In genomic region chr14:21093769-21094681, GRCh38 we compare ENCODE assay signal across 7 cellular contexts. TPM values are rescaled to one million over a fixed set of nuclear protein-coding genes. Genes with fewer than 3 reads are reported as not detected.
DNase-seq lines count a peak whose midpoint lies in the region; ATAC-seq and TF ChIP-seq lines count a peak whose summit lies in the region.
"Had no signal": no experiment of that assay in that cellular context is flagged by ENCODE, and none has a peak within 500 bp of the region (broad histone marks: within the 10 kb centered on the region; RNA-seq: fewer than 3 reads in every experiment).

No MANE protein-coding gene starts in this region.

- H3K27me3 ChIP-seq in psoas muscle (ENCODE audit: insufficient read depth in 3 of 3, low read length in 2 of 3), result no peaks in the 10 kb centered on the region

- H3K4me3 ChIP-seq in cardiac fibroblast (replicated peaks in 1 of 2; ENCODE audit: low read depth in 2 of 2, low read length in 2 of 2) (no peak overlapping the region), psoas muscle (no peak overlapping the region)
- H3K4me3 ChIP-seq: skin epidermis had no signal

- peaks cover 7% of the 10 kb centered on the region for H3K4me1 ChIP-seq in psoas muscle

- WGBS in psoas muscle, 3 donors, result 46 to 63% (median 53%) methylated on average over 7 of the region's 7 CpGs

- DNase-seq in NCI-H1417 treated with DMSO at 0.1 percent for 48 hours (lab: John Stamatoyannopoulos, UW) (peak; percentile 46), cardiac fibroblast (ENCODE audit: low read depth in 2 of 2) (no peak), psoas muscle (no peak), germinal center (ENCODE audit: low spot score) (no peak)
- DNase-seq: SW 1271 had no signal

- H3K36me3 ChIP-seq in psoas muscle (ENCODE audit: insufficient read depth in 1 of 2, low read depth in 1 of 2), result peaks cover 0 to 39% of the 10 kb centered on the region in 2 donors

- TF ChIP-seq CTCF in cardiac fibroblast (IDR thresholded peaks at IDR 0.05; ENCODE audit: low read depth, low read length), result peak; percentile 5
- peak; percentile 4 for TF ChIP-seq CTCF in psoas muscle (IDR thresholded peaks at IDR 0.05)

- no peak overlapping the region for H3K27ac ChIP-seq in psoas muscle

- intact Hi-C loops in psoas muscle (cut with DNase I), result loop anchor here in 1 of 2 donors (5.0 to 10.0 kb wide), 2 partner anchors 77 to 409 kb away; partner anchors contain the start of genes ANG and RNASE4

- ATAC-seq in psoas muscle (no peak), HG02840 (IDR thresholded peaks at IDR 0.05; ENCODE audit: low FRiP score, unreplicated experiment) (no peak)

- no peaks in the 10 kb centered on the region for H3K9me3 ChIP-seq in psoas muscle

RNA-seq across cellular contexts. Expression of gene ZNF219, which starts 4.4 kb away (rescaled TPM):
- 10 to 100 TPM; 13.9 to 28.5 (median 22.9) TPM for total RNA-seq in psoas muscle
- polyA plus RNA-seq in psoas muscle, result 10 to 100 TPM; 32.2 to 38.1 (median 35.4) TPM

RNA-seq across cellular contexts. Expression of gene TMEM253, which starts 6.8 kb away (rescaled TPM):
- total RNA-seq in psoas muscle, result under 1 TPM in 2 of 4 donors, not detected in 2; 0.17 TPM
- polyA plus RNA-seq in psoas muscle, result under 1 TPM; 0.10 to 0.29 (median 0.27) TPM

RNA-seq across cellular contexts. Expression of gene ARHGEF40, which starts 23.9 kb away (rescaled TPM):
- 10 to 100 TPM in 3 of 4 donors, 1 to 10 TPM in 1; 9.8 to 18.7 (median 12.6) TPM for total RNA-seq in psoas muscle
- polyA plus RNA-seq in psoas muscle, result 10 to 100 TPM in 1 of 3 donors, 1 to 10 TPM in 2; 6.8 to 10.1 (median 7.3) TPM

RNA-seq across cellular contexts. Expression of gene RNASE8, which starts 36.4 kb away (rescaled TPM):
- not detected for total RNA-seq in psoas muscle
- not detected for polyA plus RNA-seq in psoas muscle

RNA-seq across cellular contexts. Expression of gene RNASE7, which starts 51.9 kb away (rescaled TPM):
- under 1 TPM; 0.15 to 0.43 (median 0.28) TPM for total RNA-seq in psoas muscle
- 1 to 10 TPM in 1 of 3 donors, under 1 TPM in 1, not detected in 1; 0.73 to 1.9 TPM for polyA plus RNA-seq in psoas muscle
